12 cellular contexts compared by ENCODE assay signal in the genomic region with DNA sequence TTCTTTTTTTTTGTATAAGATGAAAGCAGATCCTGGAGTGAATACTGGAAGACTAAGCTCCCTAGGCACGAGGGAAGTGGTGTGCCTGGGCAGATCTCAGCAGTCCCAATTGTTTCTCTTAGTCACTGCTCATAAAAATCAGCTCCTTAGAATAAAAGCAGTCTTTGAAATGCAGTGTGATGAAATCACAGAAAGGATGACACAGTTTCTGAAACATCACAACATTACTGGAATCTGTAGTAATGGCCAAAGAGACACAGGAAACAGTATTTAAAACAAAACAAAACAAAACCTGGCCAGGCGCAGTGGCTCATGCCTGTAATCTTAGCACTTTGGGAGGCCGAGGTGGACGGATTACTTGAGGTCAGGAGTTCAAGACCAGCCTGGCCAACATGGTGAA. TPM values are rescaled to one million over a fixed set of nuclear protein-coding genes. Genes with fewer than 3 reads are reported as not detected.
DNase-seq lines count a peak whose midpoint lies in the region; ATAC-seq, FAIRE-seq and TF ChIP-seq lines count a peak whose summit lies in the region.
"Had no signal": no experiment of that assay in that cellular context is flagged by ENCODE, and none has a peak within 500 bp of the region (broad histone marks: within the 10 kb centered on the region; RNA-seq: fewer than 3 reads in every experiment).

No MANE protein-coding gene starts in this region.

- peak overlapping the region; percentile 34 for H3K27ac Mint-ChIP-seq in mesothelial cell of epicardium
- H3K27ac Mint-ChIP-seq in activated CD4-positive, alpha-beta T cell treated with anti-CD3 and anti-CD28 coated beads for 36 hours = no peak overlapping the region
- no peak overlapping the region for H3K27ac Mint-ChIP-seq in CD4-positive, alpha-beta memory T cell
- H3K27ac Mint-ChIP-seq: T-helper 2 cell treated with Interferon-gamma antibody and Interleukin-4, amounts not matched to agents 5 μg/mL and 100 μg/mL, for 36 hours had no signal

- H3K4me3 ChIP-seq in brain microvascular endothelial cell (ENCODE audit: low read depth, low read length) = no peak overlapping the region
- no peak overlapping the region for H3K4me3 ChIP-seq in CD4-positive, alpha-beta memory T cell (ENCODE audit: low read length in 2 of 2)

- H3K27me3 Mint-ChIP-seq in mesothelial cell of epicardium (ENCODE audit: low read depth) = no peaks in the 10 kb centered on the region
- H3K27me3 Mint-ChIP-seq in activated CD4-positive, alpha-beta T cell treated with anti-CD3 and anti-CD28 coated beads for 36 hours = peaks cover 14% of the 10 kb centered on the region
- peaks cover 3 to 11% of the 10 kb centered on the region in 2 donors for H3K27me3 Mint-ChIP-seq in CD4-positive, alpha-beta memory T cell

- peaks cover 10% of the 10 kb centered on the region for H3K36me3 Mint-ChIP-seq in mesothelial cell of epicardium
- H3K36me3 Mint-ChIP-seq in activated CD4-positive, alpha-beta T cell treated with anti-CD3 and anti-CD28 coated beads for 36 hours (ENCODE audit: low read depth) = no peaks in the 10 kb centered on the region
- H3K36me3 Mint-ChIP-seq in CD4-positive, alpha-beta memory T cell = no peaks in the 10 kb centered on the region

- POLR2A ChIA-PET in activated CD4-positive, alpha-beta T cell treated with anti-CD3 and anti-CD28 coated beads for 36 hours (lab: Charles Lee) = no interaction called here
- POLR2A ChIA-PET in CD4-positive, alpha-beta memory T cell (lab: Charles Lee; ENCODE audit: partially characterized antibody) = no interaction called here

- peak; percentile 92 for DNase-seq in AG08395 (ENCODE audit: low spot score)
- peak; percentile 80 for DNase-seq in HTR-8/SVneo (ENCODE audit: insufficient read length, low spot score)
- DNase-seq in brain microvascular endothelial cell = peak; percentile 83
- DNase-seq in mesothelial cell of epicardium (ENCODE audit: low spot score in 2 of 2, unreplicated experiment in 2 of 2) = no peak
- DNase-seq in NCI-H187 (lab: John Stamatoyannopoulos, UW) = no peak
- no peak for DNase-seq in activated CD4-positive, alpha-beta T cell treated with anti-CD3 and anti-CD28 coated beads for 36 hours
- DNase-seq in NCI-H1417 (lab: John Stamatoyannopoulos, UW) = no peak
- DNase-seq in CD4-positive, alpha-beta memory T cell = no peak
- DNase-seq: Calu3, NCI-H2227 treated with DMSO at 0.1 percent for 48 hours had no signal

- no peaks in the 10 kb centered on the region for H3K36me3 ChIP-seq in brain microvascular endothelial cell (replicated peaks)
- H3K36me3 ChIP-seq in CD4-positive, alpha-beta memory T cell (ENCODE audit: insufficient read depth, low read length) = no peaks in the 10 kb centered on the region

- FAIRE-seq in HTR-8/SVneo (lab: Jason Lieb, UNC) = no peak

- intact Hi-C loops in activated CD4-positive, alpha-beta T cell treated with anti-CD3 and anti-CD28 coated beads for 36 hours (cut with DNase I, micrococcal nuclease) = no loop called here
- intact Hi-C loops in CD4-positive, alpha-beta memory T cell (cut with micrococcal nuclease) = no loop called here

- H3K4me1 Mint-ChIP-seq in mesothelial cell of epicardium = no peaks in the 10 kb centered on the region
- no peaks in the 10 kb centered on the region for H3K4me1 Mint-ChIP-seq in activated CD4-positive, alpha-beta T cell treated with anti-CD3 and anti-CD28 coated beads for 36 hours
- no peaks in the 10 kb centered on the region for H3K4me1 Mint-ChIP-seq in CD4-positive, alpha-beta memory T cell

- no peaks in the 10 kb centered on the region for H3K9me3 ChIP-seq in CD4-positive, alpha-beta memory T cell (ENCODE audit: control insufficient read depth in 1 of 2, low read length in 2 of 2)

- peaks cover 14% of the 10 kb centered on the region for H3K9me3 Mint-ChIP-seq in mesothelial cell of epicardium
- peaks cover 5% of the 10 kb centered on the region for H3K9me3 Mint-ChIP-seq in activated CD4-positive, alpha-beta T cell treated with anti-CD3 and anti-CD28 coated beads for 36 hours (ENCODE audit: low read depth)
- H3K9me3 Mint-ChIP-seq in CD4-positive, alpha-beta memory T cell = peaks cover 0 to 14% (median 5%) of the 10 kb centered on the region in 8 donors
- H3K9me3 Mint-ChIP-seq: T-helper 2 cell treated with Interferon-gamma antibody and Interleukin-4, amounts not matched to agents 5 μg/mL and 100 μg/mL, for 36 hours had no signal

- H3K27ac ChIP-seq in brain microvascular endothelial cell = peak overlapping the region; percentile 70
- no peak overlapping the region for H3K27ac ChIP-seq in CD4-positive, alpha-beta memory T cell (ENCODE audit: low read depth, low read length)

- no peak overlapping the region for H3K4me3 Mint-ChIP-seq in mesothelial cell of epicardium
- no peak overlapping the region for H3K4me3 Mint-ChIP-seq in activated CD4-positive, alpha-beta T cell treated with anti-CD3 and anti-CD28 coated beads for 36 hours
- no peak overlapping the region for H3K4me3 Mint-ChIP-seq in CD4-positive, alpha-beta memory T cell
- H3K4me3 Mint-ChIP-seq: T-helper 2 cell treated with Interferon-gamma antibody and Interleukin-4, amounts not matched to agents 5 μg/mL and 100 μg/mL, for 36 hours had no signal

- ATAC-seq in activated CD4-positive, alpha-beta T cell treated with anti-CD3 and anti-CD28 coated beads for 36 hours = no peak
- ATAC-seq: left colon had no signal

- TF ChIP-seq CTCF in brain microvascular endothelial cell (IDR thresholded peaks at IDR 0.05; ENCODE audit: low read depth, low read length, missing control alignments) (no peak), mesothelial cell of epicardium (IDR thresholded peaks at IDR 0.05; ENCODE audit: unreplicated experiment) (no peak)

- CTCF ChIA-PET in activated CD4-positive, alpha-beta T cell treated with anti-CD3 and anti-CD28 coated beads for 36 hours (lab: Charles Lee) = no interaction called here
- CTCF ChIA-PET in CD4-positive, alpha-beta memory T cell (lab: Charles Lee; ENCODE audit: partially characterized antibody) = no interaction called here

- no peaks in the 10 kb centered on the region for H3K4me1 ChIP-seq in CD4-positive, alpha-beta memory T cell (ENCODE audit: insufficient read depth, low read length)

- H3K27me3 ChIP-seq in brain microvascular endothelial cell (replicated peaks) = no peaks in the 10 kb centered on the region
- H3K27me3 ChIP-seq in CD4-positive, alpha-beta memory T cell (ENCODE audit: insufficient read depth, low read length) = no peaks in the 10 kb centered on the region

- in situ Hi-C loops in brain microvascular endothelial cell (cut with HindIII; ENCODE audit: low pct_ligation_motif_present, low sequenced_read_pairs) = no loop called here

RNA-seq across cellular contexts. Expression of a gene that starts 34.7 kb away (rescaled TPM):
- total RNA-seq in mesothelial cell of epicardium = 63.8 to 68.1 TPM (median 67.1 TPM) in 3 replicates
- under 1 TPM; 0.27 to 0.37 TPM for total RNA-seq in activated CD4-positive, alpha-beta T cell treated with anti-CD3 and anti-CD28 coated beads for 36 hours
- under 1 TPM; 0.69 to 0.99 TPM for total RNA-seq in CD4-positive, alpha-beta memory T cell
- polyA plus RNA-seq in CD4-positive, alpha-beta memory T cell = under 1 TPM; 0.01 to 0.03 TPM

Comparison
In these comparisons a context has a peak if more than half of its experiments do, and no peak if none do; other contexts are left out.
1. DNase-seq: peak in AG08395 (single experiment), HTR-8/SVneo (single experiment) and brain microvascular endothelial cell (single experiment); none in mesothelial cell of epicardium (0 of 2), NCI-H187 (0 of 2), activated CD4-positive, alpha-beta T cell treated with anti-CD3 and anti-CD28 coated beads for 36 hours (single experiment), NCI-H1417 (0 of 3) and CD4-positive, alpha-beta memory T cell (0 of 5).
2. RNA of a gene that starts 34.7 kb away (total RNA-seq): 63.8 to 68.1 TPM in mesothelial cell of epicardium; 0.69 to 0.99 TPM in CD4-positive, alpha-beta memory T cell and 0.27 to 0.37 TPM in activated CD4-positive, alpha-beta T cell treated with anti-CD3 and anti-CD28 coated beads for 36 hours; every median in the first group is over 10 times any median in the second.